21 cellular contexts compared by ENCODE assay signal in the genomic region with DNA sequence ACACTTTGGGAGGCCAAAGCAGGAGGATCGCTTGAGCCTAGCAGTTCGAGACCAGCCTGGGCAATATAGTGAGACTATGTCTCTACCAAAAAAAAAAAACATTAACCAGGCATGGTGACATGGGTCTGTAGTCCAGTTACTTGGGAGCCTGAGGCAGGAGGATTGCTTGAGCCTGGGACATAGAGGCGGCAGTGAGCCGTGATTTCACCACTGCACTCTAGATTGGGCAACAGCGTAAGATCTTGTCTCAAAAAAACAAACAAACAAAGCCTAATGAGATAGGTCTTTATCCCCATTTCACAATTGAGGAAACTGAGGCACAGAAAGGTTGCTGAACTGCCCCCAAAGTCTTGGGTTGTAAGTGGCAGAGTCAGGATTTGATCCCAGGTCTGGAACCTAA.
DNase-seq lines count a peak whose midpoint lies in the region; ATAC-seq and TF ChIP-seq lines count a peak whose summit lies in the region.
"Had no signal": no experiment of that assay in that cellular context is flagged by ENCODE, and none has a peak within 500 bp of the region (broad histone marks: within the 10 kb centered on the region; RNA-seq: fewer than 3 reads in every experiment).

No MANE protein-coding gene starts in this region.

- no peak for ATAC-seq in RWPE2 (ENCODE audit: low read depth)
- no peak for ATAC-seq in naive thymus-derived CD4-positive, alpha-beta T cell
- ATAC-seq: GM23338 had no signal

- H3K9me3 ChIP-seq in AG04450 (ENCODE audit: control insufficient read depth, insufficient read depth, low read length), result no peaks in the 10 kb centered on the region
- H3K9me3 ChIP-seq in RWPE2 (ENCODE audit: severe bottlenecking), result no peaks in the 10 kb centered on the region
- no peaks in the 10 kb centered on the region for H3K9me3 ChIP-seq in trophoblast cell (ENCODE audit: insufficient read depth, low read depth, low read length)
- H3K9me3 ChIP-seq in naive thymus-derived CD4-positive, alpha-beta T cell (ENCODE audit: control insufficient read depth in 2 of 3, low read length in 3 of 3), result no peaks in the 10 kb centered on the region
- no peaks in the 10 kb centered on the region for H3K9me3 ChIP-seq in SJCRH30 (replicated peaks)
- H3K9me3 ChIP-seq: HAP-1, Peyer's patch had no signal

- H3K4me1 ChIP-seq in RWPE2 (ENCODE audit: insufficient read depth, poor library complexity, severe bottlenecking), result peaks cover 28% of the 10 kb centered on the region
- peaks cover 14 to 19% of the 10 kb centered on the region in 2 experiments for H3K4me1 ChIP-seq in trophoblast cell (ENCODE audit: control insufficient read depth in 1 of 2, insufficient read depth in 2 of 2, low read length in 2 of 2)
- H3K4me1 ChIP-seq in naive thymus-derived CD4-positive, alpha-beta T cell (ENCODE audit: control insufficient read depth in 2 of 2, insufficient read depth in 2 of 2, low read length in 2 of 2), result no peaks in the 10 kb centered on the region
- H3K4me1 ChIP-seq in SJCRH30, result peaks cover 2% of the 10 kb centered on the region; the same call in 1 of the 2 replicates
- H3K4me1 ChIP-seq: HAP-1, Peyer's patch had no signal

- H3K9ac ChIP-seq in trophoblast cell (ENCODE audit: low read length), result no peak overlapping the region

- H3K36me3 ChIP-seq in RWPE2 (ENCODE audit: low read depth) (no peaks in the 10 kb centered on the region), trophoblast cell (ENCODE audit: control insufficient read depth in 1 of 2, insufficient read depth in 2 of 2, low read length in 2 of 2) (no peaks in the 10 kb centered on the region), SJCRH30 (no peaks in the 10 kb centered on the region)
- H3K36me3 ChIP-seq in naive thymus-derived CD4-positive, alpha-beta T cell (ENCODE audit: control insufficient read depth in 2 of 3, insufficient read depth in 3 of 3, low read length in 3 of 3), result no peaks in the 10 kb centered on the region
- H3K36me3 ChIP-seq: HAP-1, Peyer's patch had no signal

- peaks cover 21% of the 10 kb centered on the region for H3K79me1 ChIP-seq in trophoblast cell (ENCODE audit: low read length)

- peaks cover 0 to 3% (median 3%) of the 10 kb centered on the region in 3 donors for H3K27me3 Mint-ChIP-seq in immature natural killer cell (ENCODE audit: low read depth in 3 of 3)
- peaks cover 0 to 19% (median 3%) of the 10 kb centered on the region in 5 donors for H3K27me3 Mint-ChIP-seq in naive thymus-derived CD4-positive, alpha-beta T cell

- H3K27ac ChIP-seq in AG04450 (ENCODE audit: low read depth, low read length) (peak overlapping the region; percentile 31), RWPE2 (ENCODE audit: poor library complexity, severe bottlenecking) (peak overlapping the region; percentile 73), trophoblast cell (ENCODE audit: low read depth, low read length) (peak overlapping the region; percentile 93), SJCRH30 (no peak overlapping the region)
- H3K27ac ChIP-seq in naive thymus-derived CD4-positive, alpha-beta T cell (ENCODE audit: low read depth, low read length), result no peak overlapping the region
- H3K27ac ChIP-seq: Peyer's patch had no signal

- no peaks in the 10 kb centered on the region for H3K9me3 Mint-ChIP-seq in immature natural killer cell
- peaks cover 0 to 3% (median 0%) of the 10 kb centered on the region in 11 donors for H3K9me3 Mint-ChIP-seq in naive thymus-derived CD4-positive, alpha-beta T cell
- H3K9me3 Mint-ChIP-seq: CD8-positive, alpha-beta memory T cell; GM23338 had no signal

- H3K4me3 Mint-ChIP-seq in immature natural killer cell, result peak overlapping the region in 3 of 5 donors; percentile 53 to 72 (median 59)
- H3K4me3 Mint-ChIP-seq in naive thymus-derived CD4-positive, alpha-beta T cell, result no peak overlapping the region
- H3K4me3 Mint-ChIP-seq: GM23338 had no signal

- POLR2A ChIA-PET in AG04450 (lab: Yijun Ruan, JAX), result no interaction called here
- POLR2A ChIA-PET in naive thymus-derived CD4-positive, alpha-beta T cell (lab: Charles Lee), result no interaction called here

- DNase-seq in AG04450 (ENCODE audit: low read depth, low spot score) (no peak), RWPE2 (ENCODE audit: low spot score) (no peak), immature natural killer cell (no peak), trophoblast cell (peak; percentile 76 to 89), activated T-cell treated with anti-CD3 and anti-CD28 coated beads for 4 hours (no peak), SJCRH30 (no peak)
- no peak for DNase-seq in naive thymus-derived CD4-positive, alpha-beta T cell
- DNase-seq: AML-193; C1 segment of cervical spinal cord; Calu3; CD8-positive, alpha-beta memory T cell; DMS153; NCI-H1417; NCI-H1694 treated with DMSO at 0.1 percent for 48 hours; NCI-H2081 treated with DMSO at 0.1 percent for 48 hours; NCI-H2171 treated with DMSO at 0.1 percent for 48 hours; NCI-H524 treated with DMSO at 0.1 percent for 48 hours; NCI-H82; Peyer's patch had no signal

- no peaks in the 10 kb centered on the region for H3K27me3 ChIP-seq in AG04450 (ENCODE audit: control insufficient read depth, insufficient read depth, low read length)
- H3K27me3 ChIP-seq in RWPE2 (ENCODE audit: insufficient read depth, poor library complexity, severe bottlenecking), result no peaks in the 10 kb centered on the region
- no peaks in the 10 kb centered on the region for H3K27me3 ChIP-seq in trophoblast cell (ENCODE audit: insufficient read depth, low read length)
- no peaks in the 10 kb centered on the region for H3K27me3 ChIP-seq in naive thymus-derived CD4-positive, alpha-beta T cell (ENCODE audit: control insufficient read depth in 2 of 2, insufficient read depth in 2 of 2, low read length in 2 of 2)
- H3K27me3 ChIP-seq in SJCRH30, result no peaks in the 10 kb centered on the region
- H3K27me3 ChIP-seq: Peyer's patch had no signal

- CTCF ChIA-PET in AG04450 (lab: Charles Lee), result interaction anchor here (1.3 kb wide), 1 partner anchor 129 kb away, joined by 6 read pairs; no protein-coding TSS in a partner anchor
- CTCF ChIA-PET in naive thymus-derived CD4-positive, alpha-beta T cell (lab: Charles Lee), result no interaction called here

- no CpG with 5 or more reads among the region's 5 CpGs for WGBS in trophoblast cell (ENCODE audit: extremely low coverage, insufficient coverage, insufficient read length)

- H3K79me2 ChIP-seq in trophoblast cell (ENCODE audit: control insufficient read depth, insufficient read depth, low read length, poor library complexity), result no peaks in the 10 kb centered on the region

- no peaks in the 10 kb centered on the region for H3K36me3 Mint-ChIP-seq in immature natural killer cell
- no peaks in the 10 kb centered on the region for H3K36me3 Mint-ChIP-seq in naive thymus-derived CD4-positive, alpha-beta T cell
- H3K36me3 Mint-ChIP-seq: CD8-positive, alpha-beta memory T cell had no signal

- H2BK5ac ChIP-seq in trophoblast cell (ENCODE audit: low read depth, low read length, poor library complexity), result peak overlapping the region; percentile 96

- peak overlapping the region; percentile 6 for H3K4me2 ChIP-seq in trophoblast cell (ENCODE audit: low read length)
- H3K4me2 ChIP-seq: GM23338 had no signal

- H3K4me3 ChIP-seq in AG04450 (ENCODE audit: low read depth, low read length), result no peak overlapping the region
- H3K4me3 ChIP-seq in RWPE2 (ENCODE audit: severe bottlenecking), result no peak overlapping the region
- no peak overlapping the region for H3K4me3 ChIP-seq in trophoblast cell (ENCODE audit: low read depth, low read length)
- H3K4me3 ChIP-seq in naive thymus-derived CD4-positive, alpha-beta T cell (ENCODE audit: low read length), result no peak overlapping the region
- H3K4me3 ChIP-seq in SJCRH30, result no peak overlapping the region
- H3K4me3 ChIP-seq: GM23338, HAP-1, Peyer's patch had no signal

- H4K8ac ChIP-seq in trophoblast cell (ENCODE audit: low read depth, low read length), result peak overlapping the region; percentile 58

- H3K14ac ChIP-seq in trophoblast cell (ENCODE audit: low read length), result peak overlapping the region; percentile 76

- intact Hi-C loops in naive thymus-derived CD4-positive, alpha-beta T cell (cut with micrococcal nuclease), result no loop called here

- H3K4me1 Mint-ChIP-seq in immature natural killer cell, result peaks cover 25 to 30% of the 10 kb centered on the region in 2 donors
- H3K4me1 Mint-ChIP-seq in naive thymus-derived CD4-positive, alpha-beta T cell, result peaks cover 0 to 16% (median 6%) of the 10 kb centered on the region in 7 donors

- H3K18ac ChIP-seq in trophoblast cell (ENCODE audit: low read length), result peak overlapping the region; percentile 88

- no peak overlapping the region for H3K23ac ChIP-seq in trophoblast cell (ENCODE audit: low read length)

- peak overlapping the region; percentile 88 for H3K4ac ChIP-seq in trophoblast cell (ENCODE audit: low read depth, low read length)

- peak overlapping the region; percentile 84 to 91 (median 88) for H3K27ac Mint-ChIP-seq in immature natural killer cell
- H3K27ac Mint-ChIP-seq in naive thymus-derived CD4-positive, alpha-beta T cell, result no peak overlapping the region
- H3K27ac Mint-ChIP-seq: GM23338 had no signal

- H4K91ac ChIP-seq in trophoblast cell (ENCODE audit: low read depth, low read length), result peak overlapping the region; percentile 88

- no peak overlapping the region for H4K12ac ChIP-seq in trophoblast cell (ENCODE audit: low read depth, low read length)

- no peak overlapping the region for H2AFZ ChIP-seq in trophoblast cell (ENCODE audit: insufficient read depth, low read length, poor library complexity)
- H2AFZ ChIP-seq: GM23338 had no signal

- H2AK5ac ChIP-seq in trophoblast cell (ENCODE audit: low read length), result peak overlapping the region; percentile 95

- TF ChIP-seq CTCF in AG04450 (IDR thresholded peaks at IDR 0.05; ENCODE audit: low read depth, low read length) (no peak), RWPE2 (IDR thresholded peaks at IDR 0.05; ENCODE audit: poor library complexity, severe bottlenecking) (no peak)

- peak overlapping the region; percentile 99 for H2BK12ac ChIP-seq in trophoblast cell (ENCODE audit: low read length)

- H2BK120ac ChIP-seq in trophoblast cell (ENCODE audit: insufficient read depth, low read length, poor library complexity), result peak overlapping the region; percentile 84

Comparison
In these comparisons a context has a peak if more than half of its experiments do, and no peak if none do; other contexts are left out.
1. DNase-seq: peak in trophoblast cell (2 of 2); none in AG04450 (single experiment), RWPE2 (single experiment), immature natural killer cell (0 of 3), activated T-cell treated with anti-CD3 and anti-CD28 coated beads for 4 hours (single experiment), naive thymus-derived CD4-positive, alpha-beta T cell (0 of 9) and SJCRH30 (0 of 2).
2. H3K27ac ChIP-seq: peak in AG04450 (single experiment), RWPE2 (single experiment) and trophoblast cell (single experiment); none in naive thymus-derived CD4-positive, alpha-beta T cell (single experiment) and SJCRH30 (single experiment).
3. H3K27ac Mint-ChIP-seq: peak in immature natural killer cell (6 of 6); none in naive thymus-derived CD4-positive, alpha-beta T cell (0 of 9).
4. H3K4me3 Mint-ChIP-seq: peak in immature natural killer cell (3 of 5); none in naive thymus-derived CD4-positive, alpha-beta T cell (0 of 10).